Comparison of ENCODE assay signal across 8 cellular contexts in genomic region chr1:173824315-173825081, GRCh38.
A peak's percentile ranks its signal among the peaks of the same experiment; 100 is the strongest.
DNase-seq lines count a peak whose midpoint lies in the region; ATAC-seq lines count a peak whose summit lies in the region.

Gene CENPL (minus strand): TSS chr1:173824883. CDS start chr1:173811299, 13,584 bp downstream.
Gene DARS2 (plus strand): TSS chr1:173824673. CDS start chr1:173825230, 557 bp downstream.

- peaks cover 0 to 48% (median 21%) of the 10 kb centered on the region in 11 experiments; a peak in 21 of 22 replicates for H3K36me3 ChIP-seq in BLaER1 treated with 17β-estradiol and CSF1 and Interleukin-3, amounts not matched to agents 10 nM and 100 nM

- DNase-seq in NCI-H748 (lab: John Stamatoyannopoulos, UW; ENCODE audit: unreplicated experiment) (peak; percentile 97), cortex of kidney (lab: John Stamatoyannopoulos, UW) (peak; percentile 41), left kidney (ENCODE audit: low read depth, low spot score) (peak; percentile 99)
- peak; percentile 86 for DNase-seq in activated CD4-positive, alpha-beta T cell treated with anti-CD3 and anti-CD28 coated beads, Interleukin-2, amount 50 U/mL, for 1 hour
- peak; percentile 84 to 88 for DNase-seq in stimulated activated CD4-positive, alpha-beta T cell treated with anti-CD3 and anti-CD28 coated beads, Interleukin-2, amount 100 ng/mL, for 24 hours

- H3K9me3 ChIP-seq in BLaER1 treated with 17β-estradiol and CSF1 and Interleukin-3, amounts not matched to agents 10 nM and 100 nM (replicated peaks in 1 of 11): peaks cover 0 to 1% (median 0%) of the 10 kb centered on the region in 11 experiments; a peak in 2 of 22 replicates

- ATAC-seq in GM19351 (IDR thresholded peaks at IDR 0.05; ENCODE audit: unreplicated experiment) (peak; percentile 79), HG03521 (IDR thresholded peaks at IDR 0.05; ENCODE audit: unreplicated experiment) (peak; percentile 82)

- peak within 1 kb of the TSS; percentile 77 to 94 (median 86) for H3K4me3 ChIP-seq in BLaER1 treated with 17β-estradiol and CSF1 and Interleukin-3, amounts not matched to agents 10 nM and 100 nM

- H3K4me1 ChIP-seq in BLaER1 treated with 17β-estradiol and CSF1 and Interleukin-3, amounts not matched to agents 10 nM and 100 nM: peaks cover 30 to 57% (median 47%) of the 10 kb centered on the region in 10 experiments

- H4K20me1 ChIP-seq in BLaER1 treated with 17β-estradiol and CSF1 and Interleukin-3, amounts not matched to agents 10 nM and 100 nM: peaks cover 0 to 7% (median 0%) of the 10 kb centered on the region in 11 experiments; a peak in 2 of 22 replicates

- H3K27me3 ChIP-seq in BLaER1 treated with 17β-estradiol and CSF1 and Interleukin-3, amounts not matched to agents 10 nM and 100 nM: no peaks in the 10 kb centered on the region

- H3K4me2 ChIP-seq in BLaER1 treated with 17β-estradiol and CSF1 and Interleukin-3, amounts not matched to agents 10 nM and 100 nM: peak within 1 kb of the TSS; percentile 66 to 97 (median 89)

- peak within 1 kb of the TSS; percentile 79 to 93 (median 89) for H3K27ac ChIP-seq in BLaER1 treated with 17β-estradiol and CSF1 and Interleukin-3, amounts not matched to agents 10 nM and 100 nM

- H3K9ac ChIP-seq in BLaER1 treated with 17β-estradiol and CSF1 and Interleukin-3, amounts not matched to agents 10 nM and 100 nM: peak within 1 kb of the TSS; percentile 84 to 93 (median 88)

Comparison
In these comparisons a context has a peak if more than half of its experiments do, and no peak if none do; other contexts are left out.
1. Peak in every context shown above with its lines: DNase-seq, ATAC-seq, H3K4me3 ChIP-seq and H3K27ac ChIP-seq.
2. DNase-seq: peak in every context shown above with its lines; median percentile 99 in left kidney; 97 in NCI-H748; 86 in activated CD4-positive, alpha-beta T cell treated with anti-CD3 and anti-CD28 coated beads, Interleukin-2, amount 50 U/mL, for 1 hour; 86 in stimulated activated CD4-positive, alpha-beta T cell treated with anti-CD3 and anti-CD28 coated beads, Interleukin-2, amount 100 ng/mL, for 24 hours; 41 in cortex of kidney.